8 cellular contexts compared by ENCODE assay signal in genomic region chr2:70647873-70648481, GRCh38.
DNase-seq lines count a peak whose midpoint lies in the region; ATAC-seq and TF ChIP-seq lines count a peak whose summit lies in the region.

No MANE protein-coding gene starts in this region.

- H3K4me2 ChIP-seq in MM.1S (ENCODE audit: low read depth, low read length) = no peak overlapping the region

- H3K4me1 ChIP-seq in MM.1S (ENCODE audit: low read length) (no peaks in the 10 kb centered on the region), sigmoid colon (no peaks in the 10 kb centered on the region)

- WGBS in sigmoid colon, 2 donors = 5 to 6% methylated on average over 9 of the region's 9 CpGs

- no peaks in the 10 kb centered on the region for H3K36me3 Mint-ChIP-seq in activated naive CD8-positive, alpha-beta T cell treated with anti-CD3 and anti-CD28 coated beads for 36 hours

- H3K4me3 Mint-ChIP-seq in activated naive CD8-positive, alpha-beta T cell treated with anti-CD3 and anti-CD28 coated beads for 36 hours = no peak overlapping the region

- no peaks in the 10 kb centered on the region for H4K20me1 ChIP-seq in MM.1S (ENCODE audit: insufficient read depth, low read length)

- no peak overlapping the region for H2AFZ ChIP-seq in MM.1S (ENCODE audit: low read length)

- no peak for TF ChIP-seq POLR2A in sigmoid colon (IDR thresholded peaks at IDR 0.05)

- H3K27me3 Mint-ChIP-seq in activated naive CD8-positive, alpha-beta T cell treated with anti-CD3 and anti-CD28 coated beads for 36 hours = peaks cover 17% of the 10 kb centered on the region

- H3K36me3 ChIP-seq in MM.1S (replicated peaks; ENCODE audit: insufficient read depth, low read length) (no peaks in the 10 kb centered on the region), sigmoid colon (no peaks in the 10 kb centered on the region)

- no peak overlapping the region for H3K9ac ChIP-seq in MM.1S (ENCODE audit: low read length)

- no peaks in the 10 kb centered on the region for H3F3A ChIP-seq in MM.1S (ENCODE audit: insufficient read depth, low read length)

- ATAC-seq in GM18909 (IDR thresholded peaks at IDR 0.05; ENCODE audit: poor library complexity, unreplicated experiment) (peak; percentile 71), left ventricle myocardium superior (peak; percentile 61), GM21360 (IDR thresholded peaks at IDR 0.05; ENCODE audit: unreplicated experiment) (no peak)

- H3K4me3 ChIP-seq in AG10803 (ENCODE audit: low read length) (no peak overlapping the region), MM.1S (ENCODE audit: low read length) (no peak overlapping the region), sigmoid colon (no peak overlapping the region)

- H3K27me3 ChIP-seq in MM.1S (replicated peaks; ENCODE audit: insufficient read depth, low read length) (no peaks in the 10 kb centered on the region), sigmoid colon (peaks cover 0 to 4% (median 0%) of the 10 kb centered on the region in 3 donors)

- H3K9me3 ChIP-seq in MM.1S (replicated peaks; ENCODE audit: insufficient read depth, low read length) = no peaks in the 10 kb centered on the region
- no peaks in the 10 kb centered on the region for H3K9me3 ChIP-seq in sigmoid colon

- peak; percentile 56 for DNase-seq in AG10803 (ENCODE audit: low read depth)
- DNase-seq in MM.1S = peak; percentile 72
- peak; percentile 81 for DNase-seq in SKM-1 treated with dmso at 0.1 percent for 144 hours (lab: John Stamatoyannopoulos, UW; ENCODE audit: unreplicated experiment)
- peak; percentile 65 for DNase-seq in activated naive CD8-positive, alpha-beta T cell treated with anti-CD3 and anti-CD28 coated beads for 36 hours
- DNase-seq in left ventricle myocardium superior = peak; percentile 68
- no peak for DNase-seq in sigmoid colon

- TF ChIP-seq EP300 in sigmoid colon (IDR thresholded peaks at IDR 0.05) = no peak

- TF ChIP-seq CTCF in AG10803 (conservative IDR thresholded peaks at IDR 0.05; ENCODE audit: low read length) = peak; percentile 100
- TF ChIP-seq CTCF in MM.1S (IDR thresholded peaks at IDR 0.05; ENCODE audit: low read length) = peak; percentile 99
- TF ChIP-seq CTCF in sigmoid colon (IDR thresholded peaks at IDR 0.05) = peak; percentile 57 to 82 (median 77)

- intact Hi-C loops in left ventricle myocardium superior (cut with micrococcal nuclease) (no loop called here), sigmoid colon (cut with DNase I) (no loop called here)

- no peaks in the 10 kb centered on the region for H3K9me3 Mint-ChIP-seq in activated naive CD8-positive, alpha-beta T cell treated with anti-CD3 and anti-CD28 coated beads for 36 hours

- H3K79me2 ChIP-seq in MM.1S (ENCODE audit: low read length) = no peaks in the 10 kb centered on the region

- H3K27ac ChIP-seq in MM.1S (ENCODE audit: low read length) = no peak overlapping the region
- no peak overlapping the region for H3K27ac ChIP-seq in sigmoid colon

- H3K27ac Mint-ChIP-seq in activated naive CD8-positive, alpha-beta T cell treated with anti-CD3 and anti-CD28 coated beads for 36 hours = no peak overlapping the region

- no peaks in the 10 kb centered on the region for H3K9me2 ChIP-seq in MM.1S (replicated peaks; ENCODE audit: insufficient read depth, low read length)

- no peaks in the 10 kb centered on the region for H3K4me1 Mint-ChIP-seq in activated naive CD8-positive, alpha-beta T cell treated with anti-CD3 and anti-CD28 coated beads for 36 hours
